Comparison of ENCODE assay signal across 8 cellular contexts in the genomic region with DNA sequence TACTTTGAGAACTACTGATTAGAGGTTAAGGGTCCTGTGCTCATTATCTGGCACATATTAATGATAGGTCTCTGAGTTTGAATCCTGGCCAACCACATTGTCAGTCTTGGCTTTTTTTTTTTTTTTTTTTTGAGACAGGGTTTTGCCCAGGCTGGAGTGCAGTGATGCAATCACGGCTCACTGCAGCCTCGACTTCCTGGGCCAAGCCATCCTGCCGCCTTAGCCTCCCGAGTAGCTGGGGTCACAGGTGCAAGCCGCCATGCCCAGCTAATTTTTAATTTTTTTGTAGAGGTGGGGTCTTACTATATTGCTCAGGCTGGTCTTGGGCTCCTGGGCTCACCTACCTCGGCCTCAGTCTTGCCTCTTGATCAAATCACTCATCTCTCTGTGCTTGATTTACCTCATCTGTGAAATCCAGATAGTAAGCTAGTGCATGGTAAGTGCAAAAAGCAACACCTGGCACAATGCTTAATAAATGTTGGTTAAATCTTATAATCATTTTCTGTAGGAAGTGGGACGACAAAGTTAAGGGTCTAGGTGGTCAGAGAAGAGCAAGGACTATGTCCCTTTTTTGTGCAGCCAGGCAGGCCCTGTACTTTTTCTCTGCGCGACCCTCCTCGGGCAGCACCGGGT. TPM values are rescaled to one million over a fixed set of nuclear protein-coding genes. Genes with fewer than 3 reads are reported as not detected.
DNase-seq lines count a peak whose midpoint lies in the region; ATAC-seq, FAIRE-seq and TF ChIP-seq lines count a peak whose summit lies in the region.

No MANE protein-coding gene starts in this region.

- H3K27me3 ChIP-seq in HCT116 (ENCODE audit: insufficient read depth, low read length) (no peaks in the 10 kb centered on the region), gastroesophageal sphincter (no peaks in the 10 kb centered on the region), small intestine (ENCODE audit: control insufficient read depth in 2 of 2, insufficient read depth in 2 of 2, low read length in 2 of 2) (no peaks in the 10 kb centered on the region)

- H3K36me3 Mint-ChIP-seq in T-cell: no peaks in the 10 kb centered on the region

- H4K20me1 ChIP-seq in HCT116 (ENCODE audit: insufficient read depth): no peaks in the 10 kb centered on the region

- no peaks in the 10 kb centered on the region for H3K27me3 Mint-ChIP-seq in T-cell

- peak overlapping the region; percentile 90 for H3K4me2 ChIP-seq in HCT116 (ENCODE audit: low read length)

- H3K27ac Mint-ChIP-seq in T-cell: peak overlapping the region; percentile 91 to 92

- CTCF ChIA-PET in HCT116 (lab: Charles Lee) (no interaction called here), T-cell (lab: Charles Lee) (interaction anchor here (0.6 to 0.8 kb wide), 5 partner anchors 47 to 766 kb away, joined by 3 to 9 read pairs (median 4); no protein-coding TSS in a partner anchor)

- DNase-seq in HCT116 (ENCODE audit: low read depth, low spot score) (no peak), T-cell (no peak), small intestine (no peak), NCI-H2227 (lab: John Stamatoyannopoulos, UW; ENCODE audit: unreplicated experiment) (no peak), HUDEP-2 (lab: John Stamatoyannopoulos, UW; ENCODE audit: unreplicated experiment in 76 of 76) (no peak)
- DNase-seq in stimulated activated CD4-positive, alpha-beta T cell treated with anti-CD3 and anti-CD28 coated beads, Interleukin-1b, Interleukin-23, amount 100 ng/mL, for 48 hours: no peak

- intact Hi-C loops in HCT116 (cut with micrococcal nuclease): loop anchor here (1.0 to 5.0 kb wide), 2 partner anchors 53 to 107 kb away; partner anchors contain the start of gene MSL2

- H3K4me3 Mint-ChIP-seq in T-cell: peak overlapping the region; percentile 83 to 90 (median 88)

- H2AFZ ChIP-seq in HCT116 (ENCODE audit: low read depth, low read length, poor library complexity, severe bottlenecking): peak overlapping the region; percentile 44

- no peaks in the 10 kb centered on the region for H3K9me3 Mint-ChIP-seq in T-cell

- H3K79me2 ChIP-seq in HCT116 (ENCODE audit: insufficient read depth, low read length): peaks cover 31% of the 10 kb centered on the region

- TSS peak; percentile 69 for BruUV-seq in HCT116 (replicated peaks; lab: Mats Ljungman, UMichigan)

- RAD21 ChIA-PET in HCT116 (lab: Charles Lee; ENCODE audit: low non-redundant PET in 1 of 2, low total read pairs in 2 of 2, uncharacterized antibody in 2 of 2, unreplicated experiment in 2 of 2): no interaction called here

- H3K36me3 ChIP-seq in HCT116 (ENCODE audit: control insufficient read depth in 1 of 2, insufficient read depth in 2 of 2, low read length in 2 of 2): no peaks in the 10 kb centered on the region
- no peaks in the 10 kb centered on the region for H3K36me3 ChIP-seq in gastroesophageal sphincter
- no peaks in the 10 kb centered on the region for H3K36me3 ChIP-seq in small intestine (ENCODE audit: control insufficient read depth in 2 of 2, insufficient read depth in 2 of 2, low read length in 2 of 2)

- peak overlapping the region; percentile 70 for H3K27ac ChIP-seq in HCT116 (ENCODE audit: low read depth, low read length)
- H3K27ac ChIP-seq in gastroesophageal sphincter: peak overlapping the region; percentile 75 to 95 (median 94)
- peak overlapping the region; percentile 87 to 88 for H3K27ac ChIP-seq in small intestine (ENCODE audit: low read depth in 1 of 2, low read length in 1 of 2)

- peaks cover 19 to 24% (median 22%) of the 10 kb centered on the region in 3 donors for H3K4me1 Mint-ChIP-seq in T-cell

- TF ChIP-seq CTCF in HCT116 (IDR thresholded peaks at IDR 0.05 in 2 of 3, conservative IDR thresholded peaks at IDR 0.05 in 1 of 3; ENCODE audit: borderline replicate concordance in 1 of 3, insufficient read depth in 1 of 3, low read depth in 2 of 3, low read length in 2 of 3): no peak
- no peak for TF ChIP-seq CTCF in gastroesophageal sphincter (IDR thresholded peaks at IDR 0.05)

- ATAC-seq in HCT116 (no peak), T-cell (replicated peaks in 1 of 4) (no peak), gastroesophageal sphincter (no peak), GM21529 (IDR thresholded peaks at IDR 0.05; ENCODE audit: unreplicated experiment) (no peak)

- TF ChIP-seq POLR2A in HCT116 (IDR thresholded peaks at IDR 0.05; ENCODE audit: borderline replicate concordance, extremely low read depth, insufficient read depth, insufficient read length) (no peak), gastroesophageal sphincter (IDR thresholded peaks at IDR 0.05) (no peak)

- POLR2A ChIA-PET in HCT116 (lab: Charles Lee) (interaction anchor here (2.1 kb wide), 1 partner anchor 53 kb away, joined by 6 read pairs; the partner anchor contains the start of gene MSL2), T-cell (lab: Charles Lee) (interaction anchor here (0.6 to 1.6 kb wide), 4 partner anchors 52 to 1766 kb away, joined by 4 to 11 read pairs (median 6); no protein-coding TSS in a partner anchor)

- TF ChIP-seq RAD21 in HCT116 (IDR thresholded peaks at IDR 0.05; ENCODE audit: low read depth): no peak

- no peak for FAIRE-seq in small intestine (lab: Jason Lieb, UNC)

- WGBS in gastroesophageal sphincter (ENCODE audit: low coverage in 1 of 2), 2 donors: 0 to 12% methylated on average over 1 to 5 of the region's 11 CpGs
- 47 to 50% (median 48%) methylated on average over 11 of the region's 11 CpGs for WGBS in small intestine, 3 donors

- peak overlapping the region; percentile 70 for H3K9ac ChIP-seq in HCT116 (ENCODE audit: low read length)

- no peaks in the 10 kb centered on the region for H3K9me2 ChIP-seq in HCT116 (ENCODE audit: insufficient read depth)

- no peak for TF ChIP-seq EP300 in gastroesophageal sphincter (IDR thresholded peaks at IDR 0.05)

- H3K4me1 ChIP-seq in HCT116 (ENCODE audit: control insufficient read depth in 1 of 2, insufficient read depth in 2 of 2, low read length in 2 of 2): peaks cover 18 to 23% of the 10 kb centered on the region in 2 experiments
- H3K4me1 ChIP-seq in gastroesophageal sphincter: peaks cover 0 to 24% (median 6%) of the 10 kb centered on the region in 3 donors
- H3K4me1 ChIP-seq in small intestine (ENCODE audit: control insufficient read depth in 2 of 2, insufficient read depth in 1 of 2, low read depth in 1 of 2, low read length in 1 of 2): peaks cover 0 to 8% of the 10 kb centered on the region in 2 donors

- H3K4me3 ChIP-seq in HCT116 (replicated peaks in 1 of 2; ENCODE audit: low read depth in 1 of 2, low read length in 2 of 2) (peak overlapping the region; percentile 71 to 73), gastroesophageal sphincter (peak overlapping the region; percentile 62 to 73), small intestine (ENCODE audit: low read depth in 1 of 2, low read length in 2 of 2) (peak overlapping the region in 1 of 2 donors; percentile 81)

- H3K9me3 ChIP-seq in HCT116 (ENCODE audit: control insufficient read depth in 1 of 2, insufficient read depth in 1 of 2, low read depth in 1 of 2, low read length in 2 of 2): no peaks in the 10 kb centered on the region
- H3K9me3 ChIP-seq in gastroesophageal sphincter: no peaks in the 10 kb centered on the region
- H3K9me3 ChIP-seq in small intestine (ENCODE audit: control insufficient read depth, low read depth): no peaks in the 10 kb centered on the region

TF ChIP-seq in HCT116, 20 proteins besides CTCF, POLR2A, EP300 and RAD21:
- no peak for TF ChIP-seq EZH2 (IDR thresholded peaks at IDR 0.05)
- peak; percentile 43; the same call in 1 of the 2 replicates for TF ChIP-seq CEBPB (IDR thresholded peaks at IDR 0.05; ENCODE audit: low read depth)
- TF ChIP-seq ZNF274 (IDR thresholded peaks at IDR 0.05; ENCODE audit: low read depth, low read length): no peak
- peak; percentile 19; the same call in 1 of the 2 replicates for TF ChIP-seq EGR1 (IDR thresholded peaks at IDR 0.05; ENCODE audit: low read depth)
- no peak for TF ChIP-seq TCF7L2 (IDR thresholded peaks at IDR 0.05; ENCODE audit: borderline replicate concordance, extremely low read depth, insufficient read depth, insufficient read length)

RNA-seq across cellular contexts. Expression of gene PCCB, which starts 0.4 kb away (rescaled TPM):
- total RNA-seq in HCT116 (2021; ENCODE audit: unreplicated experiment) (48.9 TPM), T-cell (10 to 100 TPM; 13.8 to 19.3 (median 16.1) TPM), gastroesophageal sphincter (10 to 100 TPM; 23.7 to 42.8 (median 31.3) TPM)
- polyA plus RNA-seq in HCT116 (2012): 61.1 and 61.9 TPM in 2 replicates
- 10 to 100 TPM; 24.0 to 39.5 (median 33.3) TPM for polyA plus RNA-seq in small intestine

RNA-seq across cellular contexts. Expression of gene MSL2, which starts 53.6 kb away (rescaled TPM):
- total RNA-seq in HCT116 (2021; ENCODE audit: unreplicated experiment) (34.8 TPM), T-cell (100 to 1,000 TPM in 2 of 5 donors, 10 to 100 TPM in 3; 90.5 to 111 (median 98.4) TPM), gastroesophageal sphincter (10 to 100 TPM; 18.2 to 34.3 (median 27.8) TPM)
- polyA plus RNA-seq in HCT116 (2012): 12.6 and 16.9 TPM in 2 replicates
- 1 to 10 TPM; 3.8 to 8.0 (median 4.9) TPM for polyA plus RNA-seq in small intestine
